Comparison of ENCODE assay signal across 10 cellular contexts in the genomic region with DNA sequence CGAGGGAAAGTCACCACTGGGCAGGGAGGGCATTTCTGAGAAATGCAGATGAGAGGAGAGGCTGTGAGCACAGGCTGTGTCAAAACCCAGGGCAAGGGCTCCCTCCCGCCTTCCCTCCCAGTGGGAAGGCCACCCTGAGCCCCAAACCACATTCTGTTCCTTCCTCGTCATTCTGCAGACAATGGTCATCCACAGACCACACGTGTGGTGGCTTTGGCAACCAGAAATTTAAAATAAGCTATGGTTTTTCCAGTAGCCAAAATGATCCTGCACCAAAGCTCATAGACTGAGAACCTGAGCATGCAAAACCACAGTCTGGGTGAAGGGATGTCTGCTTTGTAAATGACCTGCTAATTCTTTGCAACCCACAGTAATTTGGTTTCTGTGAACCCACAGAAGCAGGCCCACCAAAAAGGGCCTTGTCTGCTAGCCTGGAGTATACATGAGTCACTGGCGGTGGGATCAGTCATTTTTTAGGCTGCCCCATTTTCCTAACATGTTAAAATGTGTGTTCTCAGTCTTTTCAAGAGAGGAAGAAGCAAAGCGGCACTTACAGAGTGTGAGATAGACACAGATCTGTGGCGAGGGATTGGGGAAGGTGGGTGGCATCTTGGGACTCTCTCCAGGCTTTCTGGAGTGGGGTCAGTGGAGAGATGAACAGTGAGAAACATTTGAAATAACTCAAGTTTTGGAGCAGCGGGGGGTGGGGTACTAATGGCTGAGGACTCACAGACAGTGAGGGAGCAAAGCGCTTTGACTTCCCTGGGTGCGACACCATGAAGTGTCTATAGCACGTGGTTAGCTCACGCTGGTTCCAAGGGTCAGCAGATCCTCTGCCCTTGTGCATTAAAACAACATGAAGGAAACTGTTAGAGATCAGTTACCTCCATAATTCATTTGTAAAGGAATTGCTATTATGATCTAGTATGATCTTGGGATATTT. TPM values are rescaled to one million over a fixed set of nuclear protein-coding genes. Genes with fewer than 3 reads are reported as not detected.
DNase-seq lines count a peak whose midpoint lies in the region; ATAC-seq, FAIRE-seq and TF ChIP-seq lines count a peak whose summit lies in the region.
"Had no signal": no experiment of that assay in that cellular context is flagged by ENCODE, and none has a peak within 500 bp of the region (broad histone marks: within the 10 kb centered on the region; RNA-seq: fewer than 3 reads in every experiment).

No MANE protein-coding gene starts in this region.

- BruUV-seq in GM12878 (replicated peaks; lab: Mats Ljungman, UMichigan), result no TSS peak

- in situ Hi-C loops in GM12878 (cut with MboI), result loop anchor here (5.0 kb wide), 1 partner anchor 104 kb away; a partner anchor contains a TSS

- H3K9ac ChIP-seq in GM12878 (ENCODE audit: control insufficient read depth, insufficient read depth, low read length), result peak overlapping the region; percentile 51

- intact Hi-C loops in activated CD4-positive, alpha-beta T cell treated with anti-CD3 and anti-CD28 coated beads for 36 hours (cut with DNase I, micrococcal nuclease), result loop anchor here (1.0 to 5.0 kb wide), 4 partner anchors 12 to 339 kb away; no protein-coding TSS in a partner anchor
- intact Hi-C loops in GM12878 (cut with micrococcal nuclease; ENCODE audit: unreplicated experiment), result loop anchor here (1.0 to 5.0 kb wide), 6 partner anchors 9 to 224 kb away; a partner anchor contains a TSS

- H3K79me2 ChIP-seq in GM12878 (ENCODE audit: control insufficient read depth, insufficient read depth, low read length), result peaks cover 40% of the 10 kb centered on the region

- TF ChIP-seq RAD21 in GM12878 (IDR thresholded peaks at IDR 0.05; ENCODE audit: insufficient read depth, low read depth, low read length), result 0 out of 2 replicates have a peak, but pooled peaks have one; percentile 3

- TF ChIP-seq POLR2A in GM12878 (IDR thresholded peaks at IDR 0.05; ENCODE audit: low read depth, low read length), result peak; percentile 29

- peaks cover 33% of the 10 kb centered on the region for H3K36me3 Mint-ChIP-seq in activated CD4-positive, alpha-beta T cell treated with anti-CD3 and anti-CD28 coated beads for 36 hours (ENCODE audit: low read depth)

- no peaks in the 10 kb centered on the region for H3K27me3 ChIP-seq in GM12878 (replicated peaks in 1 of 2; ENCODE audit: control insufficient read depth in 2 of 2, insufficient read depth in 2 of 2, low read length in 1 of 2)
- H3K27me3 ChIP-seq: body of pancreas had no signal

- peaks cover 69% of the 10 kb centered on the region for H3K4me1 ChIP-seq in GM12878 (ENCODE audit: control insufficient read depth, insufficient read depth, low read length)

- H2AFZ ChIP-seq in GM12878 (ENCODE audit: control insufficient read depth, low read depth, low read length), result no peak overlapping the region

- H3K27ac ChIP-seq in GM12878 (ENCODE audit: control insufficient read depth, insufficient read depth), result peak overlapping the region; percentile 96
- H3K27ac ChIP-seq: body of pancreas had no signal

- DNase-seq in activated CD4-positive, alpha-beta T cell treated with anti-CD3 and anti-CD28 coated beads for 36 hours, result peak; percentile 70
- DNase-seq in activated CD4-positive, alpha-beta T cell treated with anti-CD3 and anti-CD28 coated beads for 1 hour, result no peak
- DNase-seq in activated CD4-positive, alpha-beta T cell treated with anti-CD3 and anti-CD28 coated beads for 48 hours, result peak; percentile 73
- DNase-seq in GM12878 (ENCODE audit: low read depth, low spot score), result peak; percentile 90
- DNase-seq in stimulated activated naive CD8-positive, alpha-beta T cell treated with anti-CD3 and anti-CD28 coated beads, Interleukin-15, Interleukin-2, amounts not matched to agents 100 U/mL and 50 U/mL, for 24 hours, result peak; percentile 76
- no peak for DNase-seq in COLO829 (ENCODE audit: low spot score)
- DNase-seq in DMS 273 treated with DMSO at 0.1 percent for 48 hours (lab: John Stamatoyannopoulos, UW), result no peak
- DNase-seq: body of pancreas had no signal

- peak overlapping the region; percentile 62 for H3K4me2 ChIP-seq in GM12878 (ENCODE audit: control insufficient read depth, insufficient read depth)

- no peaks in the 10 kb centered on the region for H3K9me3 ChIP-seq in GM12878 (replicated peaks; ENCODE audit: control insufficient read depth, insufficient read depth, low read length)
- H3K9me3 ChIP-seq: body of pancreas had no signal

- H3K4me1 Mint-ChIP-seq in activated CD4-positive, alpha-beta T cell treated with anti-CD3 and anti-CD28 coated beads for 36 hours, result peaks cover 80% of the 10 kb centered on the region

- POLR2A ChIA-PET in activated CD4-positive, alpha-beta T cell treated with anti-CD3 and anti-CD28 coated beads for 36 hours (lab: Charles Lee), result interaction anchor here (0.6 to 2.5 kb wide), 5 partner anchors 9 to 35 kb away, joined by 3 to 14 read pairs (median 7); no protein-coding TSS in a partner anchor
- POLR2A ChIA-PET in GM12878 (lab: Charles Lee), result interaction anchor here (0.5 to 2.6 kb wide), 9 partner anchors 11 to 173 kb away, joined by 3 to 9 read pairs (median 6); no protein-coding TSS in a partner anchor

- no peaks in the 10 kb centered on the region for H3K27me3 Mint-ChIP-seq in activated CD4-positive, alpha-beta T cell treated with anti-CD3 and anti-CD28 coated beads for 36 hours

- H4K20me1 ChIP-seq in GM12878 (ENCODE audit: control insufficient read depth, insufficient read depth), result no peaks in the 10 kb centered on the region; the same call in 1 of the 2 replicates

- H3K9me3 Mint-ChIP-seq in activated CD4-positive, alpha-beta T cell treated with anti-CD3 and anti-CD28 coated beads for 36 hours (ENCODE audit: low read depth), result no peaks in the 10 kb centered on the region

- SMC1A ChIA-PET in GM12878 (lab: Charles Lee; ENCODE audit: uncharacterized antibody, unreplicated experiment), result interaction anchor here (1.0 to 4.6 kb wide), 13 partner anchors 9 to 139 kb away, joined by 3 to 42 read pairs (median 5); a partner anchor contains a TSS

- RAD21 ChIA-PET in GM12878 (lab: Charles Lee; ENCODE audit: unreplicated experiment), result interaction anchor here (0.5 to 3.8 kb wide), 15 partner anchors 8 to 381 kb away, joined by 3 to 18 read pairs (median 4); a partner anchor contains a TSS

- peak; percentile 52 for FAIRE-seq in GM12878 (lab: Jason Lieb, UNC)

- 9% methylated on average over 12 of the region's 12 CpGs for WGBS in GM12878 (ENCODE audit: insufficient coverage, insufficient replicate concordance, low lambda C conversion rate, missing lambda C conversion rate)

- no peak overlapping the region; the same call in 1 of the 2 replicates for H3K4me3 ChIP-seq in GM12878
- H3K4me3 ChIP-seq: body of pancreas had no signal

- peak overlapping the region; percentile 74 for H3K27ac Mint-ChIP-seq in activated CD4-positive, alpha-beta T cell treated with anti-CD3 and anti-CD28 coated beads for 36 hours

- peak; percentile 69 to 83 for TF ChIP-seq EP300 in GM12878 (IDR thresholded peaks at IDR 0.05; ENCODE audit: borderline replicate concordance in 1 of 2, control insufficient read depth in 1 of 2, low read depth in 2 of 2, low read length in 2 of 2)

- H3K36me3 ChIP-seq in GM12878 (ENCODE audit: control insufficient read depth in 2 of 2, insufficient read depth in 2 of 2, low read length in 1 of 2), result peaks cover 5 to 22% of the 10 kb centered on the region in 2 experiments

- no peak overlapping the region for H3K4me3 Mint-ChIP-seq in activated CD4-positive, alpha-beta T cell treated with anti-CD3 and anti-CD28 coated beads for 36 hours

- CTCF ChIA-PET in activated CD4-positive, alpha-beta T cell treated with anti-CD3 and anti-CD28 coated beads for 36 hours (lab: Charles Lee), result interaction anchor here (0.6 to 1.9 kb wide), 8 partner anchors 12 to 355 kb away, joined by 3 to 10 read pairs (median 3); no protein-coding TSS in a partner anchor
- CTCF ChIA-PET in GM12878 (lab: Yijun Ruan, JAX), result interaction anchor here (0.8 to 3.0 kb wide), 11 partner anchors 9 to 222 kb away, joined by 3 to 19 read pairs (median 4); a partner anchor contains a TSS

- peak; percentile 10 for ATAC-seq in activated CD4-positive, alpha-beta T cell treated with anti-CD3 and anti-CD28 coated beads for 36 hours
- peak; percentile 10 for ATAC-seq in GM12878
- ATAC-seq in stimulated activated naive CD8-positive, alpha-beta T cell treated with anti-CD3 and anti-CD28 coated beads, Interleukin-15, Interleukin-2, amounts not matched to agents 100 U/mL and 50 U/mL, for 24 hours, result peak; percentile 46
- no peak for ATAC-seq in HG02870 (IDR thresholded peaks at IDR 0.05; ENCODE audit: unreplicated experiment)
- ATAC-seq: body of pancreas had no signal

- TF ChIP-seq CTCF in GM12878 (IDR thresholded peaks at IDR 0.05 in 2 of 3, conservative IDR thresholded peaks at IDR 0.05 in 1 of 3; ENCODE audit: control insufficient read depth in 2 of 3, extremely low read depth in 1 of 3, insufficient read depth in 1 of 3, low read depth in 3 of 3, low read length in 3 of 3), result no peak

RNA-seq across cellular contexts. Expression of a gene that starts 20.5 kb away (rescaled TPM):
- total RNA-seq in activated CD4-positive, alpha-beta T cell treated with anti-CD3 and anti-CD28 coated beads for 36 hours, result 1 to 10 TPM; 2.0 to 3.3 TPM
- 1.0 and 1.4 TPM in 2 replicates for total RNA-seq in GM12878 (2013; cell fraction: nucleolus; rRNA removed)
- total RNA-seq in GM12878 (2014; rRNA removed) (0.16 and 0.34 TPM in 2 replicates), GM12878 (2014; rRNA removed; fragmentation: Illumina TruSeq; extraction: Trizol) (0.09 TPM in 1 of 2 replicates, not detected in the other), GM12878 (2021) (0.23 and 0.45 TPM in 2 replicates)
- not detected for polyA plus RNA-seq in GM12878 (2011; ENCODE audit: low read depth)
- polyA plus RNA-seq in GM12878 (2011; rRNA removed) (0.05 and 0.10 TPM in 2 replicates), GM12878 (2014; fragmentation: Illumina TruSeq; extraction: Trizol) (0.19 and 0.65 TPM in 2 replicates), GM12878 (2014; fragmentation: Nextera tagmentation; extraction: Ambion mirVana) (not detected), GM12878 (2014; rRNA removed) (0.19 and 0.36 TPM in 2 replicates), GM12878 (2016; fragmentation: Nextera tagmentation; extraction: Ambion mirVana) (under 1 TPM in 1 of 2 experiments, not detected in 1; 0.09 TPM)
- 0.04 and 0.08 TPM in 2 replicates for polyA plus RNA-seq in GM12878 (2011; cell fraction: cytosol; rRNA removed)
- polyA plus RNA-seq in GM12878 (2011; cell fraction: nucleus; rRNA removed), result 0.24 and 0.28 TPM in 2 replicates
- polyA plus RNA-seq in GM12878 (2012), result 0.35 and 0.38 TPM in 2 replicates
- polyA minus RNA-seq in GM12878 (2011; rRNA and poly(A)+ RNA removed), result not detected in 2 replicates
- not detected in 2 replicates for polyA minus RNA-seq in GM12878 (2011; cell fraction: cytosol; rRNA and poly(A)+ RNA removed)
- 0.12 TPM in 1 of 2 replicates, not detected in the other for polyA minus RNA-seq in GM12878 (2011; cell fraction: nucleus; rRNA and poly(A)+ RNA removed)
- total RNA-seq: pulmonary artery endothelial cell had no signal

RNA-seq across cellular contexts. Expression of a gene that starts 27.9 kb away (rescaled TPM):
- total RNA-seq in activated CD4-positive, alpha-beta T cell treated with anti-CD3 and anti-CD28 coated beads for 36 hours, result 10 to 100 TPM; 32.5 to 39.4 TPM
- total RNA-seq in GM12878 (2013; cell fraction: nucleolus; rRNA removed), result 14.7 and 16.1 TPM in 2 replicates
- total RNA-seq in GM12878 (2014; rRNA removed), result 42.5 and 50.5 TPM in 2 replicates
- total RNA-seq in GM12878 (2014; rRNA removed; fragmentation: Illumina TruSeq; extraction: Trizol), result 34.2 and 41.5 TPM in 2 replicates
- 36.6 and 39.7 TPM in 2 replicates for total RNA-seq in GM12878 (2021)
- 47.5 TPM for polyA plus RNA-seq in GM12878 (2011; ENCODE audit: low read depth)
- polyA plus RNA-seq in GM12878 (2011; rRNA removed), result 29.2 and 45.0 TPM in 2 replicates
- 61.0 and 70.8 TPM in 2 replicates for polyA plus RNA-seq in GM12878 (2011; cell fraction: cytosol; rRNA removed)
- 29.0 and 38.3 TPM in 2 replicates for polyA plus RNA-seq in GM12878 (2011; cell fraction: nucleus; rRNA removed)
- polyA plus RNA-seq in GM12878 (2012), result 37.8 and 45.6 TPM in 2 replicates
- 69.2 and 74.4 TPM in 2 replicates for polyA plus RNA-seq in GM12878 (2014; fragmentation: Illumina TruSeq; extraction: Trizol)
- 10 to 100 TPM; 24.9 to 42.5 TPM for polyA plus RNA-seq in GM12878 (2014; fragmentation: Nextera tagmentation; extraction: Ambion mirVana)
- polyA plus RNA-seq in GM12878 (2014; rRNA removed), result 61.5 and 70.1 TPM in 2 replicates
- polyA plus RNA-seq in GM12878 (2016; fragmentation: Nextera tagmentation; extraction: Ambion mirVana), result 10 to 100 TPM; 86.4 to 89.1 TPM
- polyA minus RNA-seq in GM12878 (2011; rRNA and poly(A)+ RNA removed), result 14.0 and 24.9 TPM in 2 replicates
- 11.0 and 11.6 TPM in 2 replicates for polyA minus RNA-seq in GM12878 (2011; cell fraction: cytosol; rRNA and poly(A)+ RNA removed)
- polyA minus RNA-seq in GM12878 (2011; cell fraction: nucleus; rRNA and poly(A)+ RNA removed), result 21.4 and 28.5 TPM in 2 replicates

RNA-seq across cellular contexts. Expression of a gene that starts 58.3 kb away (rescaled TPM):
- total RNA-seq in activated CD4-positive, alpha-beta T cell treated with anti-CD3 and anti-CD28 coated beads for 36 hours, result 1 to 10 TPM; 5.8 to 6.0 TPM
- 15.3 and 28.2 TPM in 2 replicates for total RNA-seq in GM12878 (2013; cell fraction: nucleolus; rRNA removed)
- total RNA-seq in GM12878 (2014; rRNA removed) (4.1 and 5.5 TPM in 2 replicates), GM12878 (2014; rRNA removed; fragmentation: Illumina TruSeq; extraction: Trizol) (3.9 and 4.7 TPM in 2 replicates), GM12878 (2021) (6.8 and 7.0 TPM in 2 replicates)
- polyA plus RNA-seq in GM12878 (2011; ENCODE audit: low read depth), result 1.9 TPM
- polyA plus RNA-seq in GM12878 (2011; rRNA removed) (4.0 and 4.2 TPM in 2 replicates), GM12878 (2014; fragmentation: Illumina TruSeq; extraction: Trizol) (3.1 and 4.5 TPM in 2 replicates), GM12878 (2014; fragmentation: Nextera tagmentation; extraction: Ambion mirVana) (under 1 TPM; 0.39 to 0.77 TPM), GM12878 (2014; rRNA removed) (5.0 and 7.0 TPM in 2 replicates), GM12878 (2016; fragmentation: Nextera tagmentation; extraction: Ambion mirVana) (1 to 10 TPM; 3.2 to 3.7 TPM)
- 4.1 and 5.2 TPM in 2 replicates for polyA plus RNA-seq in GM12878 (2011; cell fraction: cytosol; rRNA removed)
- polyA plus RNA-seq in GM12878 (2011; cell fraction: nucleus; rRNA removed), result 13.8 and 14.2 TPM in 2 replicates
- polyA plus RNA-seq in GM12878 (2012), result 4.6 and 5.3 TPM in 2 replicates
- 7.3 and 8.2 TPM in 2 replicates for polyA minus RNA-seq in GM12878 (2011; rRNA and poly(A)+ RNA removed)
- 2.6 and 2.9 TPM in 2 replicates for polyA minus RNA-seq in GM12878 (2011; cell fraction: cytosol; rRNA and poly(A)+ RNA removed)
- polyA minus RNA-seq in GM12878 (2011; cell fraction: nucleus; rRNA and poly(A)+ RNA removed), result 4.7 and 6.8 TPM in 2 replicates

Comparison
In these comparisons a context has a peak if more than half of its experiments do, and no peak if none do; other contexts are left out.
1. DNase-seq: peak in activated CD4-positive, alpha-beta T cell treated with anti-CD3 and anti-CD28 coated beads for 36 hours (single experiment), activated CD4-positive, alpha-beta T cell treated with anti-CD3 and anti-CD28 coated beads for 48 hours (single experiment), GM12878 (single experiment) and stimulated activated naive CD8-positive, alpha-beta T cell treated with anti-CD3 and anti-CD28 coated beads, Interleukin-15, Interleukin-2, amounts not matched to agents 100 U/mL and 50 U/mL, for 24 hours (single experiment); none in activated CD4-positive, alpha-beta T cell treated with anti-CD3 and anti-CD28 coated beads for 1 hour (single experiment), COLO829 (single experiment) and DMS 273 treated with DMSO at 0.1 percent for 48 hours (single experiment).